1 cellular context compared by ENCODE assay signal in genomic region chr6:31727717-31728671, GRCh38.
TF ChIP-seq lines count a peak whose summit lies in the region.

No MANE protein-coding gene starts in this region.

TF ChIP-seq in GM23338, 12 proteins besides CTCF, POLR2A, EP300 and RAD21 (continued from another document):
- TF ChIP-seq ZNF462 (CRISPR knock-in tag; IDR thresholded peaks at IDR 0.05) = no peak
- no peak for TF ChIP-seq POLR2AphosphoS5 (IDR thresholded peaks at IDR 0.05; ENCODE audit: low read depth)
- TF ChIP-seq NANOG (IDR thresholded peaks at IDR 0.05; ENCODE audit: borderline replicate concordance) = no peak
